Comparison of ENCODE assay signal across 20 cellular contexts in the genomic region with DNA sequence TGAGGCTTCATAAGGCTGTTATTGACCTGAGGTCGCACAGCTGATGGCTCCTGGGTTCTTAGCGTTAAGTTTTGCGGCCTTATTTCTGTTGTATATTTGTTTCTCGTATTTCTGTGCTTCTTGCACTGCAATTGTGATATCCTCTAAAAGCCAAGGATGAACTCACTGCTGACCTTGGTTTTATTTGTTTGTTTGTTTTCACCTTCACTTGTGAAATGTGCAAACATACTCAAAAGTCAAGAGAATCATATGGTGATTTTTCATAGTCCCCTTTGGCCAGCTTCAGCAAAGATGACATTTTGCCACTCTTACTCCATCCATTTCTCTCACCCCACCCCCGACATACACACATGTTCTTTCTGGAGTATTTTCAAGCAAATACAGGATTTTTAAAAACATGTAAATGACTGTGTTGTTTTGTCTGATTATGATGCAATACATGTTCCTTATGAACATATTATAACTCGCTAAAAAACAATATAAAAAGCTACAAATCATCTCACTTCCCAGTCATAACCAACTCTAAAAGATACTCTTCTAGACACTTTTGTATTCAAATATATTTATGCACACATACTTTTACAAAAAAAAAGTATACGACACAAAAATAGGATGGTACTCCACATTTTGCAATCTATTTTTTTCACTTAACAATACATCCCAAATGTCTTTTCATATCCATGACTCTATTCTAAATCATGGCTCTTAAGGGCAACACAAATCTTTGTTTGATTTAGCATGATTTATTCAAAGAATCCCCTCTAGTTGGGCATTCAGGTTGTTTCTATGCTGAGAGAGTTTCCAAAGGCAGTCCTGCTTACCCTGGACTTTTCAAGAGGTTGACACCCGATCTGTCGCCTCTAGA. TPM values are rescaled to one million over a fixed set of nuclear protein-coding genes. Genes with fewer than 3 reads are reported as not detected.
DNase-seq lines count a peak whose midpoint lies in the region; ATAC-seq and TF ChIP-seq lines count a peak whose summit lies in the region.
"Had no signal": no experiment of that assay in that cellular context is flagged by ENCODE, and none has a peak within 500 bp of the region (broad histone marks: within the 10 kb centered on the region; RNA-seq: fewer than 3 reads in every experiment).

No MANE protein-coding gene starts in this region.

- DNase-seq in DMS53 (lab: John Stamatoyannopoulos, UW) (peak; percentile 6), DMS53 treated with DMSO at 0.1 percent for 48 hours (lab: John Stamatoyannopoulos, UW; ENCODE audit: unreplicated experiment) (no peak), Panc1 (ENCODE audit: low read depth, low spot score) (peak; percentile 38), immature natural killer cell (no peak), tibial artery (no peak), KBM-7 (no peak), CD1c-positive myeloid dendritic cell (ENCODE audit: extremely low spot score) (no peak)
- DNase-seq: Caco-2, DMS79, NCI-H1092, NCI-H1694, NCI-H345, SHP77 treated with DMSO at 0.1 percent for 48 hours, SW 1271 had no signal

- peak overlapping the region in 2 of 5 donors; percentile 19 to 33 for H3K4me3 Mint-ChIP-seq in immature natural killer cell

- H3K27ac ChIP-seq in Panc1 (ENCODE audit: low read length) (no peak overlapping the region), tibial artery (no peak overlapping the region)
- H3K27ac ChIP-seq: 22Rv1, C4-2B had no signal

- H3K9me3 ChIP-seq in Panc1 (ENCODE audit: control insufficient read depth, insufficient read depth, low read depth, low read length) = no peaks in the 10 kb centered on the region
- no peaks in the 10 kb centered on the region for H3K9me3 ChIP-seq in skeletal muscle satellite cell (replicated peaks; ENCODE audit: low read length)
- H3K9me3 ChIP-seq in tibial artery = no peaks in the 10 kb centered on the region
- H3K9me3 ChIP-seq: Caco-2, Peyer's patch had no signal

- in situ Hi-C loops in Panc1 (cut with HindIII; ENCODE audit: low pct_unique_long_range_greater_than_20kb, low sequenced_read_pairs) = no loop called here
- in situ Hi-C loops in KBM-7 (cut with MboI; ENCODE audit: low pct_unique_long_range_greater_than_20kb, low sequenced_read_pairs) = no loop called here

- H3K27me3 Mint-ChIP-seq in immature natural killer cell (ENCODE audit: low read depth in 3 of 3) = peaks cover 0 to 9% (median 6%) of the 10 kb centered on the region in 3 donors

- BruUV-seq in Panc1 (replicated peaks; lab: Mats Ljungman, UMichigan) = no TSS peak

- H3K36me3 ChIP-seq in Panc1 (ENCODE audit: control insufficient read depth, insufficient read depth, low read length) (no peaks in the 10 kb centered on the region), skeletal muscle satellite cell (ENCODE audit: insufficient read depth, low read length) (no peaks in the 10 kb centered on the region), tibial artery (no peaks in the 10 kb centered on the region)
- H3K36me3 ChIP-seq: Peyer's patch had no signal

- H3K27me3 ChIP-seq in Panc1 (ENCODE audit: control insufficient read depth, insufficient read depth, low read length) (no peaks in the 10 kb centered on the region), skeletal muscle satellite cell (ENCODE audit: control insufficient read depth, insufficient read depth, low read length) (no peaks in the 10 kb centered on the region), tibial artery (peaks cover 0 to 3% of the 10 kb centered on the region in 2 donors)
- H3K27me3 ChIP-seq: Peyer's patch had no signal

- ATAC-seq in Panc1 = no peak
- ATAC-seq: GM12878, HCT116 had no signal

- no peaks in the 10 kb centered on the region for H3K36me3 Mint-ChIP-seq in immature natural killer cell

- no peaks in the 10 kb centered on the region for H3K4me1 ChIP-seq in Panc1 (ENCODE audit: control insufficient read depth, insufficient read depth, low read length)
- H3K4me1 ChIP-seq in skeletal muscle satellite cell (ENCODE audit: control insufficient read depth, insufficient read depth, low read length) = peaks cover 22% of the 10 kb centered on the region
- H3K4me1 ChIP-seq in tibial artery = peaks cover 0 to 6% (median 3%) of the 10 kb centered on the region in 4 donors

- CTCF ChIA-PET in Panc1 (lab: Charles Lee) = no interaction called here

- no peaks in the 10 kb centered on the region for H3K9me3 Mint-ChIP-seq in immature natural killer cell

- no peak overlapping the region for H3K4me3 ChIP-seq in Panc1 (ENCODE audit: low read depth in 2 of 2, low read length in 2 of 2)
- no peak overlapping the region for H3K4me3 ChIP-seq in skeletal muscle satellite cell (ENCODE audit: low read length)
- no peak overlapping the region for H3K4me3 ChIP-seq in tibial artery
- H3K4me3 ChIP-seq: GM12878 had no signal

- peaks cover 51 to 56% of the 10 kb centered on the region in 2 donors for H3K4me1 Mint-ChIP-seq in immature natural killer cell

- POLR2A ChIA-PET in Panc1 (lab: Charles Lee) = no interaction called here

- H3K27ac Mint-ChIP-seq in immature natural killer cell = peak overlapping the region in 4 of 6 donors; percentile 22 to 80 (median 44)

- TF ChIP-seq CTCF in Panc1 (IDR thresholded peaks at IDR 0.05) = no peak
- TF ChIP-seq CTCF in tibial artery (IDR thresholded peaks at IDR 0.05) = no peak

- H3K9ac ChIP-seq in skeletal muscle satellite cell (ENCODE audit: low read depth, low read length) = no peak overlapping the region

- H3K4me2 ChIP-seq in skeletal muscle satellite cell (ENCODE audit: low read length) = peak overlapping the region; percentile 67

- intact Hi-C loops in Panc1 (cut with micrococcal nuclease; ENCODE audit: unreplicated experiment) (no loop called here), tibial artery (cut with DNase I; ENCODE audit: low total_unique reads) (no loop called here)

RNA-seq across cellular contexts. Expression of gene ZCCHC14, which starts 5.7 kb away (rescaled TPM):
- 35.0 TPM for total RNA-seq in Panc1 (2021; ENCODE audit: unreplicated experiment)
- 20.3 TPM for polyA plus RNA-seq in Panc1 (2012; ENCODE audit: insufficient read length)
- polyA plus RNA-seq in immature natural killer cell = under 1 TPM in 2 of 3 donors, not detected in 1; 0.17 to 0.48 TPM
- 5.7 and 12.2 TPM in 2 replicates for total RNA-seq in skeletal muscle satellite cell (2012; rRNA removed)

Comparison
In these comparisons a context has a peak if more than half of its experiments do, and no peak if none do; other contexts are left out.
1. DNase-seq: peak in DMS53 (single experiment) and Panc1 (single experiment); none in DMS53 treated with DMSO at 0.1 percent for 48 hours (single experiment), immature natural killer cell (0 of 3), tibial artery (0 of 2), KBM-7 (single experiment) and CD1c-positive myeloid dendritic cell (single experiment).